Comparison of ENCODE assay signal across 8 cellular contexts in genomic region chr3:168165390-168166269, GRCh38.
DNase-seq lines count a peak whose midpoint lies in the region; ATAC-seq and TF ChIP-seq lines count a peak whose summit lies in the region.

No MANE protein-coding gene starts in this region.

- H3K4me3 ChIP-seq in parathyroid adenoma (ENCODE audit: low read depth, low read length), result no peak overlapping the region

- H3K9me3 ChIP-seq in parathyroid adenoma (ENCODE audit: control insufficient read depth, low read length), result no peaks in the 10 kb centered on the region

- TF ChIP-seq CTCF in glutamatergic neuron (IDR thresholded peaks at IDR 0.05; ENCODE audit: partially characterized antibody, unreplicated experiment), result peak; percentile 74
- TF ChIP-seq CTCF in parathyroid adenoma (IDR thresholded peaks at IDR 0.05), result peak; percentile 79

- POLR2A ChIA-PET in activated CD4-positive, alpha-beta memory T cell treated with anti-CD3 and anti-CD28 coated beads for 36 hours (lab: Charles Lee), result no interaction called here

- no peaks in the 10 kb centered on the region for H3K9me3 Mint-ChIP-seq in activated CD4-positive, alpha-beta memory T cell treated with anti-CD3 and anti-CD28 coated beads for 36 hours
- H3K9me3 Mint-ChIP-seq in glutamatergic neuron (ENCODE audit: unreplicated experiment), result no peaks in the 10 kb centered on the region

- no peaks in the 10 kb centered on the region for H3K27me3 ChIP-seq in parathyroid adenoma (ENCODE audit: control insufficient read depth, insufficient read depth, low read length)

- H3K9ac ChIP-seq in parathyroid adenoma, result no peak overlapping the region

- ATAC-seq in HG03175 (IDR thresholded peaks at IDR 0.05; ENCODE audit: unreplicated experiment), result peak; percentile 85

- no peak overlapping the region for H3K4me2 ChIP-seq in parathyroid adenoma (ENCODE audit: low read length)

- H3K36me3 Mint-ChIP-seq in activated CD4-positive, alpha-beta memory T cell treated with anti-CD3 and anti-CD28 coated beads for 36 hours, result no peaks in the 10 kb centered on the region
- no peaks in the 10 kb centered on the region for H3K36me3 Mint-ChIP-seq in glutamatergic neuron (ENCODE audit: unreplicated experiment)

- no peaks in the 10 kb centered on the region for H3K4me1 ChIP-seq in parathyroid adenoma

- H2AFZ ChIP-seq in parathyroid adenoma, result peak overlapping the region; percentile 67

- no peak overlapping the region for H3K27ac ChIP-seq in parathyroid adenoma

- DNase-seq in DMS53 treated with DMSO at 0.1 percent for 48 hours (lab: John Stamatoyannopoulos, UW; ENCODE audit: unreplicated experiment) (peak; percentile 31), GM19240 (ENCODE audit: insufficient read length, low spot score) (peak; percentile 5), NCI-H2171 (lab: John Stamatoyannopoulos, UW) (peak; percentile 37), glutamatergic neuron (peak; percentile 42), T-helper 9 cell (no peak)
- peak; percentile 25 for DNase-seq in activated CD4-positive, alpha-beta memory T cell treated with anti-CD3 and anti-CD28 coated beads for 36 hours

- CTCF ChIA-PET in activated CD4-positive, alpha-beta memory T cell treated with anti-CD3 and anti-CD28 coated beads for 36 hours (lab: Charles Lee), result interaction anchor here (0.9 to 2.8 kb wide), 3 partner anchors 66 to 120 kb away, joined by 4 to 19 read pairs (median 9); no protein-coding TSS in a partner anchor

- H3K4me3 Mint-ChIP-seq in activated CD4-positive, alpha-beta memory T cell treated with anti-CD3 and anti-CD28 coated beads for 36 hours, result no peak overlapping the region
- H3K4me3 Mint-ChIP-seq in glutamatergic neuron (ENCODE audit: unreplicated experiment), result no peak overlapping the region

- H3K27ac Mint-ChIP-seq in activated CD4-positive, alpha-beta memory T cell treated with anti-CD3 and anti-CD28 coated beads for 36 hours, result no peak overlapping the region
- no peak overlapping the region for H3K27ac Mint-ChIP-seq in glutamatergic neuron (ENCODE audit: unreplicated experiment)

- H3K27me3 Mint-ChIP-seq in activated CD4-positive, alpha-beta memory T cell treated with anti-CD3 and anti-CD28 coated beads for 36 hours, result no peaks in the 10 kb centered on the region
- no peaks in the 10 kb centered on the region for H3K27me3 Mint-ChIP-seq in glutamatergic neuron (ENCODE audit: unreplicated experiment)

- peaks cover 3% of the 10 kb centered on the region for H3K4me1 Mint-ChIP-seq in activated CD4-positive, alpha-beta memory T cell treated with anti-CD3 and anti-CD28 coated beads for 36 hours (ENCODE audit: low read depth)
- no peaks in the 10 kb centered on the region for H3K4me1 Mint-ChIP-seq in glutamatergic neuron (ENCODE audit: low read depth, unreplicated experiment)

- intact Hi-C loops in activated CD4-positive, alpha-beta memory T cell treated with anti-CD3 and anti-CD28 coated beads for 36 hours (cut with micrococcal nuclease), result loop anchor here (1.0 kb wide), 1 partner anchor 70 kb away; the partner anchor contains the start of gene GOLIM4

- H3K79me2 ChIP-seq in parathyroid adenoma, result no peaks in the 10 kb centered on the region

- no peaks in the 10 kb centered on the region for H3K36me3 ChIP-seq in parathyroid adenoma (ENCODE audit: control insufficient read depth, insufficient read depth, low read length)
